In the genomic region with DNA sequence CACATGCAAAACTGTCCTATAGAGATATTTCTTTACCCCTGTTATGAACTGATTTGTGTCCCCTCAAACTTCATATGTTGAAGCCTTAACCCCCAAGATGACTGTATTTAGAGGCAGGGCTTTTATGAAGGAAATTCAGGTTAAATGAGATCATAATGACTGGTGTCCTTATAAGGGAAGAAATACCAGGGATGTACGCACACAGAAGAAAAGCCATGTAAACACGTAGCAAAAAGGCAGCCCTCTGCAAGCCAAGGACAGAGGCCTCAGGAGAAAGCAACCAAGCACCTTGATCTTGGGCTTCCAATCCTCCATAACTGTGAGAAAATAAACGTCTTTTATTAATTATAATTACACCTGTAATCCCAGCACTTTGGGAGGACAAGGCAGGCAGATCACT, we compare ENCODE assay signal across 1 cellular context.
TF ChIP-seq lines count a peak whose summit lies in the region.

No MANE protein-coding gene starts in this region.

TF ChIP-seq in GM23338, 12 proteins besides CTCF, POLR2A, EP300 and RAD21 (continued from another document):
- TF ChIP-seq, protein P1, sequence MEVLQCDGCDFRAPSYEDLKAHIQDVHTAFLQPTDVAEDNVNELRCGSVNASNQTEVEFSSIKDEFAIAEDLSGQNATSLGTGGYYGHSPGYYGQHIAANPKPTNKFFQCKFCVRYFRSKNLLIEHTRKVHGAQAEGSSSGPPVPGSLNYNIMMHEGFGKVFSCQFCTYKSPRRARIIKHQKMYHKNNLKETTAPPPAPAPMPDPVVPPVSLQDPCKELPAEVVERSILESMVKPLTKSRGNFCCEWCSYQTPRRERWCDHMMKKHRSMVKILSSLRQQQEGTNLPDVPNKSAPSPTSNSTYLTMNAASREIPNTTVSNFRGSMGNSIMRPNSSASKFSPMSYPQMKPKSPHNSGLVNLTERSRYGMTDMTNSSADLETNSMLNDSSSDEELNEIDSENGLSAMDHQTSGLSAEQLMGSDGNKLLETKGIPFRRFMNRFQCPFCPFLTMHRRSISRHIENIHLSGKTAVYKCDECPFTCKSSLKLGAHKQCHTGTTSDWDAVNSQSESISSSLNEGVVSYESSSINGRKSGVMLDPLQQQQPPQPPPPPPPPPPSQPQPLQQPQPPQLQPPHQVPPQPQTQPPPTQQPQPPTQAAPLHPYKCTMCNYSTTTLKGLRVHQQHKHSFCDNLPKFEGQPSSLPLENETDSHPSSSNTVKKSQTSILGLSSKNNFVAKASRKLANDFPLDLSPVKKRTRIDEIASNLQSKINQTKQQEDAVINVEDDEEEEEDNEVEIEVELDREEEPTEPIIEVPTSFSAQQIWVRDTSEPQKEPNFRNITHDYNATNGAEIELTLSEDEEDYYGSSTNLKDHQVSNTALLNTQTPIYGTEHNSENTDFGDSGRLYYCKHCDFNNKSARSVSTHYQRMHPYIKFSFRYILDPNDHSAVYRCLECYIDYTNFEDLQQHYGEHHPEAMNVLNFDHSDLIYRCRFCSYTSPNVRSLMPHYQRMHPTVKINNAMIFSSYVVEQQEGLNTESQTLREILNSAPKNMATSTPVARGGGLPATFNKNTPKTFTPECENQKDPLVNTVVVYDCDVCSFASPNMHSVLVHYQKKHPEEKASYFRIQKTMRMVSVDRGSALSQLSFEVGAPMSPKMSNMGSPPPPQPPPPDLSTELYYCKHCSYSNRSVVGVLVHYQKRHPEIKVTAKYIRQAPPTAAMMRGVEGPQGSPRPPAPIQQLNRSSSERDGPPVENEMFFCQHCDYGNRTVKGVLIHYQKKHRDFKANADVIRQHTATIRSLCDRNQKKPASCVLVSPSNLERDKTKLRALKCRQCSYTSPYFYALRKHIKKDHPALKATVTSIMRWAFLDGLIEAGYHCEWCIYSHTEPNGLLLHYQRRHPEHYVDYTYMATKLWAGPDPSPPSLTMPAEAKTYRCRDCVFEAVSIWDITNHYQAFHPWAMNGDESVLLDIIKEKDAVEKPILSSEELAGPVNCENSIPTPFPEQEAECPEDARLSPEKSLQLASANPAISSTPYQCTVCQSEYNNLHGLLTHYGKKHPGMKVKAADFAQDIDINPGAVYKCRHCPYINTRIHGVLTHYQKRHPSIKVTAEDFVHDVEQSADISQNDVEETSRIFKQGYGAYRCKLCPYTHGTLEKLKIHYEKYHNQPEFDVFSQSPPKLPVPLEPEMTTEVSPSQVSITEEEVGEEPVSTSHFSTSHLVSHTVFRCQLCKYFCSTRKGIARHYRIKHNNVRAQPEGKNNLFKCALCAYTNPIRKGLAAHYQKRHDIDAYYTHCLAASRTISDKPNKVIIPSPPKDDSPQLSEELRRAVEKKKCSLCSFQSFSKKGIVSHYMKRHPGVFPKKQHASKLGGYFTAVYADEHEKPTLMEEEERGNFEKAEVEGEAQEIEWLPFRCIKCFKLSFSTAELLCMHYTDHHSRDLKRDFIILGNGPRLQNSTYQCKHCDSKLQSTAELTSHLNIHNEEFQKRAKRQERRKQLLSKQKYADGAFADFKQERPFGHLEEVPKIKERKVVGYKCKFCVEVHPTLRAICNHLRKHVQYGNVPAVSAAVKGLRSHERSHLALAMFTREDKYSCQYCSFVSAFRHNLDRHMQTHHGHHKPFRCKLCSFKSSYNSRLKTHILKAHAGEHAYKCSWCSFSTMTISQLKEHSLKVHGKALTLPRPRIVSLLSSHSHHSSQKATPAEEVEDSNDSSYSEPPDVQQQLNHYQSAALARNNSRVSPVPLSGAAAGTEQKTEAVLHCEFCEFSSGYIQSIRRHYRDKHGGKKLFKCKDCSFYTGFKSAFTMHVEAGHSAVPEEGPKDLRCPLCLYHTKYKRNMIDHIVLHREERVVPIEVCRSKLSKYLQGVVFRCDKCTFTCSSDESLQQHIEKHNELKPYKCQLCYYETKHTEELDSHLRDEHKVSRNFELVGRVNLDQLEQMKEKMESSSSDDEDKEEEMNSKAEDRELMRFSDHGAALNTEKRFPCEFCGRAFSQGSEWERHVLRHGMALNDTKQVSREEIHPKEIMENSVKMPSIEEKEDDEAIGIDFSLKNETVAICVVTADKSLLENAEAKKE (CRISPR knock-in tag; IDR thresholded peaks at IDR 0.05) = no peak
- no peak for TF ChIP-seq EZH2phosphoT487 (IDR thresholded peaks at IDR 0.05; ENCODE audit: unreplicated experiment)
- no peak for TF ChIP-seq NANOG (IDR thresholded peaks at IDR 0.05; ENCODE audit: borderline replicate concordance)
- no peak for TF ChIP-seq EZH2 (IDR thresholded peaks at IDR 0.05; ENCODE audit: low read depth, unreplicated experiment)
- TF ChIP-seq, protein P2, sequence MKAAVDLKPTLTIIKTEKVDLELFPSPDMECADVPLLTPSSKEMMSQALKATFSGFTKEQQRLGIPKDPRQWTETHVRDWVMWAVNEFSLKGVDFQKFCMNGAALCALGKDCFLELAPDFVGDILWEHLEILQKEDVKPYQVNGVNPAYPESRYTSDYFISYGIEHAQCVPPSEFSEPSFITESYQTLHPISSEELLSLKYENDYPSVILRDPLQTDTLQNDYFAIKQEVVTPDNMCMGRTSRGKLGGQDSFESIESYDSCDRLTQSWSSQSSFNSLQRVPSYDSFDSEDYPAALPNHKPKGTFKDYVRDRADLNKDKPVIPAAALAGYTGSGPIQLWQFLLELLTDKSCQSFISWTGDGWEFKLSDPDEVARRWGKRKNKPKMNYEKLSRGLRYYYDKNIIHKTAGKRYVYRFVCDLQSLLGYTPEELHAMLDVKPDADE (IDR thresholded peaks at IDR 0.05) = no peak
- TF ChIP-seq, protein P3, sequence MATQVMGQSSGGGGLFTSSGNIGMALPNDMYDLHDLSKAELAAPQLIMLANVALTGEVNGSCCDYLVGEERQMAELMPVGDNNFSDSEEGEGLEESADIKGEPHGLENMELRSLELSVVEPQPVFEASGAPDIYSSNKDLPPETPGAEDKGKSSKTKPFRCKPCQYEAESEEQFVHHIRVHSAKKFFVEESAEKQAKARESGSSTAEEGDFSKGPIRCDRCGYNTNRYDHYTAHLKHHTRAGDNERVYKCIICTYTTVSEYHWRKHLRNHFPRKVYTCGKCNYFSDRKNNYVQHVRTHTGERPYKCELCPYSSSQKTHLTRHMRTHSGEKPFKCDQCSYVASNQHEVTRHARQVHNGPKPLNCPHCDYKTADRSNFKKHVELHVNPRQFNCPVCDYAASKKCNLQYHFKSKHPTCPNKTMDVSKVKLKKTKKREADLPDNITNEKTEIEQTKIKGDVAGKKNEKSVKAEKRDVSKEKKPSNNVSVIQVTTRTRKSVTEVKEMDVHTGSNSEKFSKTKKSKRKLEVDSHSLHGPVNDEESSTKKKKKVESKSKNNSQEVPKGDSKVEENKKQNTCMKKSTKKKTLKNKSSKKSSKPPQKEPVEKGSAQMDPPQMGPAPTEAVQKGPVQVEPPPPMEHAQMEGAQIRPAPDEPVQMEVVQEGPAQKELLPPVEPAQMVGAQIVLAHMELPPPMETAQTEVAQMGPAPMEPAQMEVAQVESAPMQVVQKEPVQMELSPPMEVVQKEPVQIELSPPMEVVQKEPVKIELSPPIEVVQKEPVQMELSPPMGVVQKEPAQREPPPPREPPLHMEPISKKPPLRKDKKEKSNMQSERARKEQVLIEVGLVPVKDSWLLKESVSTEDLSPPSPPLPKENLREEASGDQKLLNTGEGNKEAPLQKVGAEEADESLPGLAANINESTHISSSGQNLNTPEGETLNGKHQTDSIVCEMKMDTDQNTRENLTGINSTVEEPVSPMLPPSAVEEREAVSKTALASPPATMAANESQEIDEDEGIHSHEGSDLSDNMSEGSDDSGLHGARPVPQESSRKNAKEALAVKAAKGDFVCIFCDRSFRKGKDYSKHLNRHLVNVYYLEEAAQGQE (IDR thresholded peaks at IDR 0.05; ENCODE audit: unreplicated experiment) = no peak
